In genomic region chr17:66255112-66255511, GRCh38 we compare ENCODE assay signal across 9 cellular contexts. TPM values are rescaled to one million over a fixed set of nuclear protein-coding genes. Genes with fewer than 3 reads are reported as not detected.
DNase-seq lines count a peak whose midpoint lies in the region; ATAC-seq and TF ChIP-seq lines count a peak whose summit lies in the region.
"Had no signal": no experiment of that assay in that cellular context is flagged by ENCODE, and none has a peak within 500 bp of the region (broad histone marks: within the 10 kb centered on the region; RNA-seq: fewer than 3 reads in every experiment).

No MANE protein-coding gene starts in this region.

- no peaks in the 10 kb centered on the region for H3K9me3 ChIP-seq in IMR-90 (ENCODE audit: control insufficient read depth, insufficient read depth, low read length)
- no peaks in the 10 kb centered on the region for H3K9me3 ChIP-seq in OCI-LY1 (ENCODE audit: low read length)
- H3K9me3 ChIP-seq in left ventricle myocardium inferior (replicated peaks): no peaks in the 10 kb centered on the region

- no peaks in the 10 kb centered on the region for H3F3A ChIP-seq in OCI-LY1 (ENCODE audit: insufficient read depth, low read length)

- H2AFZ ChIP-seq in IMR-90 (replicated peaks; ENCODE audit: low read length, poor library complexity): no peak overlapping the region
- peak overlapping the region; percentile 86 for H2AFZ ChIP-seq in OCI-LY1 (ENCODE audit: low read length)

- H3K23ac ChIP-seq in IMR-90 (ENCODE audit: low read depth, low read length): no peak overlapping the region

- H4K5ac ChIP-seq in IMR-90 (ENCODE audit: low read depth, low read length): no peak overlapping the region

- H3K4me3 ChIP-seq in IMR-90 (ENCODE audit: insufficient read depth, low read depth, low read length) (no peak overlapping the region), OCI-LY1 (ENCODE audit: low read depth, low read length, poor library complexity, severe bottlenecking) (no peak overlapping the region), left ventricle myocardium inferior (no peak overlapping the region)

- DNase-seq in activated CD4-positive, CD25-positive, alpha-beta regulatory T cell (lab: John Stamatoyannopoulos, UW): no peak
- DNase-seq in IMR-90 (peak; percentile 83), left ventricle myocardium inferior (no peak), sciatic nerve (ENCODE audit: low spot score) (no peak)
- DNase-seq in activated naive CD8-positive, alpha-beta T cell treated with anti-CD3 and anti-CD28 coated beads, Interleukin-2, amount 50 U/mL, for 24 hours: no peak

- no peak overlapping the region for H3K9ac ChIP-seq in IMR-90 (ENCODE audit: low read depth, low read length)
- peak overlapping the region; percentile 31; the same call in 1 of the 2 replicates for H3K9ac ChIP-seq in OCI-LY1 (ENCODE audit: low read length)

- H3K79me1 ChIP-seq in IMR-90 (ENCODE audit: low read depth in 1 of 2, low read length in 2 of 2): no peaks in the 10 kb centered on the region

- H4K8ac ChIP-seq in IMR-90 (ENCODE audit: low read depth in 2 of 2, low read length in 2 of 2): no peak overlapping the region; a peak in 1 of 4 replicates

- no peaks in the 10 kb centered on the region for H3K36me3 ChIP-seq in IMR-90 (ENCODE audit: control insufficient read depth, insufficient read depth, low read length)
- H3K36me3 ChIP-seq in OCI-LY1 (ENCODE audit: insufficient read depth, low read length): no peaks in the 10 kb centered on the region
- no peaks in the 10 kb centered on the region for H3K36me3 ChIP-seq in left ventricle myocardium inferior

- no peak overlapping the region for H3K56ac ChIP-seq in IMR-90 (ENCODE audit: extremely low read depth, insufficient read depth, low read length)

- no peak overlapping the region for H3K4ac ChIP-seq in IMR-90 (ENCODE audit: low read depth, low read length)

- H2BK15ac ChIP-seq in IMR-90 (ENCODE audit: low read depth, low read length): no peak overlapping the region

- no peaks in the 10 kb centered on the region for H3K4me1 ChIP-seq in IMR-90 (ENCODE audit: control insufficient read depth, insufficient read depth, low read length)
- peaks cover 9% of the 10 kb centered on the region for H3K4me1 ChIP-seq in OCI-LY1 (ENCODE audit: insufficient read depth, low read length, severe bottlenecking)
- no peaks in the 10 kb centered on the region for H3K4me1 ChIP-seq in left ventricle myocardium inferior

- intact Hi-C loops in IMR-90 (cut with micrococcal nuclease) (loop anchor here (1.0 to 5.0 kb wide), 4 partner anchors 47 to 419 kb away; partner anchors contain the start of gene PRKCA), left ventricle myocardium inferior (cut with micrococcal nuclease) (loop anchor here (5.0 to 10.0 kb wide), 2 partner anchors 310 to 417 kb away; no protein-coding TSS in a partner anchor), sciatic nerve (cut with DNase I) (loop anchor here (5.0 kb wide), 1 partner anchor 422 kb away; no protein-coding TSS in a partner anchor)

- H2AK9ac ChIP-seq in IMR-90 (replicated peaks; ENCODE audit: low read depth, low read length, poor library complexity): no peak overlapping the region

- no TSS peak for BruUV-seq in IMR-90 (replicated peaks; lab: Mats Ljungman, UMichigan)

- no peaks in the 10 kb centered on the region for H4K20me1 ChIP-seq in IMR-90 (ENCODE audit: insufficient read depth, low read length)
- no peaks in the 10 kb centered on the region for H4K20me1 ChIP-seq in OCI-LY1 (ENCODE audit: insufficient read depth, low read length)

- ATAC-seq in activated CD4-positive, CD25-positive, alpha-beta regulatory T cell treated with anti-CD3 and anti-CD28 coated beads, Interleukin-2, amount 50 U/mL, for 24 hours: peak; percentile 73 to 74
- ATAC-seq in IMR-90 (ENCODE audit: low read depth): peak; percentile 94
- ATAC-seq in activated naive CD8-positive, alpha-beta T cell treated with anti-CD3 and anti-CD28 coated beads, Interleukin-2, amount 50 U/mL, for 24 hours: peak; percentile 89
- ATAC-seq in sciatic nerve: peak; percentile 90
- ATAC-seq in GM19324 (IDR thresholded peaks at IDR 0.05; ENCODE audit: low FRiP score, unreplicated experiment): no peak

- H2BK20ac ChIP-seq in IMR-90 (ENCODE audit: low read depth, low read length): no peak overlapping the region

- no peak overlapping the region for H2BK120ac ChIP-seq in IMR-90 (ENCODE audit: low read depth, low read length)

- peaks cover 10% of the 10 kb centered on the region for H3K4me1 Mint-ChIP-seq in activated naive CD8-positive, alpha-beta T cell treated with anti-CD3 and anti-CD28 coated beads, Interleukin-2, amount 50 U/mL, for 24 hours

- H2BK5ac ChIP-seq in IMR-90 (ENCODE audit: low read depth, low read length, poor library complexity, severe bottlenecking): no peak overlapping the region

- H3K79me2 ChIP-seq in OCI-LY1 (ENCODE audit: insufficient read depth, low read length): no peaks in the 10 kb centered on the region

- peak; percentile 43; the same call in 1 of the 2 replicates for TF ChIP-seq POLR2A in IMR-90 (IDR thresholded peaks at IDR 0.05; ENCODE audit: low read depth, low read length)

- POLR2A ChIA-PET in IMR-90 (lab: Charles Lee; ENCODE audit: unreplicated experiment): no interaction called here

- H2AK5ac ChIP-seq in IMR-90 (ENCODE audit: low read depth, low read length): no peak overlapping the region

- peak overlapping the region; percentile 72 for H3K27ac Mint-ChIP-seq in activated naive CD8-positive, alpha-beta T cell treated with anti-CD3 and anti-CD28 coated beads, Interleukin-2, amount 50 U/mL, for 24 hours

- CTCF ChIA-PET in IMR-90 (lab: Yijun Ruan, JAX): no interaction called here

- dilution Hi-C loops in IMR-90 (cut with HindIII; ENCODE audit: low sequenced_read_pairs, unreplicated experiment): no loop called here

- H3K4me2 ChIP-seq in IMR-90 (ENCODE audit: low read depth, low read length): no peak overlapping the region
- H3K4me2 ChIP-seq in OCI-LY1 (ENCODE audit: low read length): peak overlapping the region; percentile 55

- no peaks in the 10 kb centered on the region for H3K36me3 Mint-ChIP-seq in activated naive CD8-positive, alpha-beta T cell treated with anti-CD3 and anti-CD28 coated beads, Interleukin-2, amount 50 U/mL, for 24 hours (ENCODE audit: low read depth)

- TF ChIP-seq CTCF in IMR-90 (conservative IDR thresholded peaks at IDR 0.05; ENCODE audit: low read depth, low read length): peak; percentile 90
- TF ChIP-seq CTCF in OCI-LY1 (IDR thresholded peaks at IDR 0.05; ENCODE audit: low read length): peak; percentile 82
- peak; percentile 83 for TF ChIP-seq CTCF in left ventricle myocardium inferior (IDR thresholded peaks at IDR 0.05; ENCODE audit: borderline replicate concordance)

- H3K4me3 Mint-ChIP-seq in activated naive CD8-positive, alpha-beta T cell treated with anti-CD3 and anti-CD28 coated beads, Interleukin-2, amount 50 U/mL, for 24 hours: peak overlapping the region; percentile 34

- H3K27ac ChIP-seq in IMR-90 (ENCODE audit: insufficient read depth, low read length) (no peak overlapping the region), OCI-LY1 (ENCODE audit: low read depth, low read length, poor library complexity, severe bottlenecking) (no peak overlapping the region), left ventricle myocardium inferior (replicated peaks) (no peak overlapping the region)

- H3K9me2 ChIP-seq in OCI-LY1 (ENCODE audit: low read depth, low read length): no peaks in the 10 kb centered on the region

- H3K18ac ChIP-seq in IMR-90 (ENCODE audit: low read depth, low read length): no peak overlapping the region

- H3K27me3 ChIP-seq in IMR-90 (ENCODE audit: control insufficient read depth, insufficient read depth, low read length) (no peaks in the 10 kb centered on the region), OCI-LY1 (ENCODE audit: insufficient read depth, low read length) (no peaks in the 10 kb centered on the region), left ventricle myocardium inferior (ENCODE audit: low read depth) (no peaks in the 10 kb centered on the region)

- no CpG with 5 or more reads among the region's 4 CpGs for WGBS in IMR-90 (ENCODE audit: extremely low coverage in 2 of 2, insufficient read length in 1 of 2), 2 experiments

- no peaks in the 10 kb centered on the region for H3K9me1 ChIP-seq in IMR-90 (ENCODE audit: insufficient read depth, low read length)

- in situ Hi-C loops in IMR-90 (cut with MboI; ENCODE audit: low sequenced_read_pairs): loop anchor here (5.0 kb wide), 1 partner anchor 422 kb away; no protein-coding TSS in a partner anchor

- H4K91ac ChIP-seq in IMR-90 (ENCODE audit: insufficient read depth, low read depth, low read length): no peak overlapping the region

- no peaks in the 10 kb centered on the region for H3K9me3 Mint-ChIP-seq in activated naive CD8-positive, alpha-beta T cell treated with anti-CD3 and anti-CD28 coated beads, Interleukin-2, amount 50 U/mL, for 24 hours

- TF ChIP-seq RAD21 in IMR-90 (IDR thresholded peaks at IDR 0.05; ENCODE audit: low read length): peak; percentile 94

- H3K14ac ChIP-seq in IMR-90 (replicated peaks; ENCODE audit: low read depth, low read length): no peak overlapping the region

- no peaks in the 10 kb centered on the region for H3K27me3 Mint-ChIP-seq in activated naive CD8-positive, alpha-beta T cell treated with anti-CD3 and anti-CD28 coated beads, Interleukin-2, amount 50 U/mL, for 24 hours

TF ChIP-seq in IMR-90, 13 proteins besides CTCF, POLR2A, EP300 and RAD21:
- TF ChIP-seq MXI1 (IDR thresholded peaks at IDR 0.05; ENCODE audit: borderline replicate concordance, low read depth, low read length): no peak
- TF ChIP-seq, protein P1, sequence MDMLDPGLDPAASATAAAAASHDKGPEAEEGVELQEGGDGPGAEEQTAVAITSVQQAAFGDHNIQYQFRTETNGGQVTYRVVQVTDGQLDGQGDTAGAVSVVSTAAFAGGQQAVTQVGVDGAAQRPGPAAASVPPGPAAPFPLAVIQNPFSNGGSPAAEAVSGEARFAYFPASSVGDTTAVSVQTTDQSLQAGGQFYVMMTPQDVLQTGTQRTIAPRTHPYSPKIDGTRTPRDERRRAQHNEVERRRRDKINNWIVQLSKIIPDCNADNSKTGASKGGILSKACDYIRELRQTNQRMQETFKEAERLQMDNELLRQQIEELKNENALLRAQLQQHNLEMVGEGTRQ (IDR thresholded peaks at IDR 0.05; ENCODE audit: low read depth, low read length): no peak
- TF ChIP-seq SMC3 (IDR thresholded peaks at IDR 0.05; ENCODE audit: low read depth, low read length): peak; percentile 99
TF ChIP-seq in IMR-90: peak in this region for 1.

RNA-seq across cellular contexts. Expression of gene APOH, which starts 25.9 kb away (rescaled TPM):
- not detected in 2 replicates for total RNA-seq in IMR-90 (2012; rRNA removed)
- not detected in 2 replicates for polyA plus RNA-seq in IMR-90 (2012; rRNA removed)
- polyA plus RNA-seq in IMR-90 (2012; cell fraction: cytosol; rRNA removed): not detected in 2 replicates
- polyA plus RNA-seq in IMR-90 (2012; cell fraction: nucleus; rRNA removed; ENCODE audit: low replicate concordance): 0.14 TPM in 1 of 2 replicates, not detected in the other
- total RNA-seq in left ventricle myocardium inferior: not detected
- not detected for total RNA-seq in sciatic nerve
- polyA plus RNA-seq: esophagus had no signal

RNA-seq across cellular contexts. Expression of gene PRKCA, which starts 47.3 kb away (rescaled TPM):
- total RNA-seq in IMR-90 (2012; rRNA removed) (31.0 and 36.9 TPM in 2 replicates), left ventricle myocardium inferior (5.6 TPM), sciatic nerve (168 TPM)
- 42.7 and 46.0 TPM in 2 replicates for polyA plus RNA-seq in IMR-90 (2012; rRNA removed)
- 23.3 and 24.4 TPM in 2 replicates for polyA plus RNA-seq in IMR-90 (2012; cell fraction: cytosol; rRNA removed)
- polyA plus RNA-seq in IMR-90 (2012; cell fraction: nucleus; rRNA removed; ENCODE audit: low replicate concordance): 31.3 and 63.0 TPM in 2 replicates
